41 cellular contexts compared by ENCODE assay signal in the genomic region with DNA sequence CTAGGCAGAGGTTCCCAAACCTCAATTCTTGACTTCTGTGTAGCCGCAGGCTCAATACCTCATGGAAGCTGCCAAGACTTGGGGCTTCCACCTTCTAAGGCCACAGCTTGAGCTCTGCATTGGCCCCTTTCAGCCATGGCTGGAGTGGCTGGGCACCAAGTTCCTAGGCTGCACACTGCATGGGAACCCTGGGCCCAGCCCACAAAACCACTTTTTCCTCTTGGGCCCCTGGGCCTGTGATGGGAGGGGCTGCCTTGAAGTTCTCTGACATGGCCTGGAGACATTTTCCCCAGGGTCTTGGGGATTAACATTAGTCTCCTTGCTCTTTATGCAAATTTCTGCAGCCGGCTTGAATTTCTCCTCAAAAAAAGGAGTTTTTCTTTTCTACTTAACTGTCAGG. TPM values are rescaled to one million over a fixed set of nuclear protein-coding genes. Genes with fewer than 3 reads are reported as not detected.
"Had no signal": no experiment of that assay in that cellular context is flagged by ENCODE, and none has a peak within 500 bp of the region (broad histone marks: within the 10 kb centered on the region; RNA-seq: fewer than 3 reads in every experiment).

No MANE protein-coding gene starts in this region.

- H3K36me3 ChIP-seq: adrenal gland, ascending aorta, brain microvascular endothelial cell, breast epithelium, cardiac muscle cell had no signal

- H3K4me1 Mint-ChIP-seq: brain; central memory CD8-positive, alpha-beta T cell had no signal

- DNase-seq: activated effector memory CD4-positive, alpha-beta T cell treated with anti-CD3 and anti-CD28 coated beads, Interleukin-2, amount 50 U/mL, for 16 hours; activated effector memory CD4-positive, alpha-beta T cell treated with Interleukin-2 at 50 U/mL for 16 hours; activated gamma-delta T cell; activated gamma-delta T cell treated with Interleukin-2 at 50 U/mL for 16 hours; activated naive CD4-positive, alpha-beta T cell; activated naive CD4-positive, alpha-beta T cell treated with anti-CD3 and anti-CD28 coated beads for 36 hours; activated naive CD4-positive, alpha-beta T cell treated with anti-CD3 and anti-CD28 coated beads, Interleukin-2, amount 10 ng/mL, durations not matched to agents 7 days and 5 days; activated naive CD4-positive, alpha-beta T cell treated with anti-CD3 and anti-CD28 coated beads, Interleukin-2, amount 50 U/mL, for 16 hours; activated naive CD4-positive, alpha-beta T cell treated with Interleukin-2 at 50 U/mL for 16 hours; activated naive CD8-positive, alpha-beta T cell treated with anti-CD3 and anti-CD28 coated beads for 36 hours; activated naive CD8-positive, alpha-beta T cell treated with anti-CD3 and anti-CD28 coated beads, Interleukin-2, amount 10 ng/mL, durations not matched to agents 7 days and 5 days; activated naive CD8-positive, alpha-beta T cell treated with anti-CD3 and anti-CD28 coated beads, Interleukin-2, amount 50 U/mL, for 24 hours; activated T-cell treated with anti-CD3 and anti-CD28 coated beads, Interleukin-2, amount 50 U/mL, for 24 hours; activated T-cell treated with anti-CD3 and anti-CD28 coated beads, Interleukin-2, amount 50 U/mL, for 4 hours; activated T-cell treated with anti-CD3 and anti-CD28 coated beads, Interleukin-2, amount 50 U/mL, for 48 hours; activated T-cell treated with anti-CD3 and anti-CD28 coated beads, Interleukin-2, amount 50 U/mL, for 72 hours; adrenal gland; amniotic stem cell; amygdala; anterior cingulate cortex; aorta; body of pancreas; brain microvascular endothelial cell; caudate nucleus; central memory CD4-positive, alpha-beta T cell; cerebellar nuclear complex had no signal

- H3K4me3 ChIP-seq: adrenal gland, ascending aorta, body of pancreas, breast epithelium, cardiac muscle cell had no signal

- H3K27ac ChIP-seq: adrenal gland, ascending aorta, body of pancreas, brain microvascular endothelial cell, breast epithelium, cardiac muscle cell had no signal

- H3K9me3 Mint-ChIP-seq: activated naive CD4-positive, alpha-beta T cell treated with anti-CD3 and anti-CD28 coated beads for 36 hours; activated naive CD4-positive, alpha-beta T cell treated with anti-CD3 and anti-CD28 coated beads, Interleukin-2, amount 10 ng/mL, durations not matched to agents 7 days and 5 days; activated naive CD4-positive, alpha-beta T cell treated with anti-CD3 and anti-CD28 coated beads, Interleukin-2, amount 50 U/mL, for 24 hours; activated naive CD8-positive, alpha-beta T cell treated with anti-CD3 and anti-CD28 coated beads, Interleukin-2, amount 50 U/mL, for 24 hours; activated T-cell treated with anti-CD3 and anti-CD28 coated beads, Interleukin-2, amount 50 U/mL, for 24 hours; activated T-cell treated with anti-CD3 and anti-CD28 coated beads, Interleukin-2, amount 50 U/mL, for 4 hours; activated T-cell treated with anti-CD3 and anti-CD28 coated beads, Interleukin-2, amount 50 U/mL, for 72 hours; activated T-helper 1 cell treated with anti-CD3 and anti-CD28 coated beads, Interleukin-12 subunit alpha, Interleukin-12 subunit beta, Interleukin-2, Interleukin-4 antibody, amounts not matched to agents 30 ng/mL and 10 ng/mL and 1 ng/mL, durations not matched to agents 14 hours and 24 hours and 36 hours; activated T-helper 17 cell treated with anti-CD3 and anti-CD28 coated beads, Interleukin-2, amount 50 U/mL, for 72 hours; activated T-helper 2 cell treated with anti-CD3 and anti-CD28 coated beads, Interferon-gamma antibody, Interleukin-2, Interleukin-4, amounts not matched to agents 10 μg/mL and 5 μg/mL and 100 μg/mL, durations not matched to agents 14 hours and 24 hours and 36 hours; central memory CD8-positive, alpha-beta T cell had no signal

- H3K4me3 Mint-ChIP-seq: activated naive CD4-positive, alpha-beta T cell treated with anti-CD3 and anti-CD28 coated beads for 36 hours; activated naive CD4-positive, alpha-beta T cell treated with anti-CD3 and anti-CD28 coated beads, Interleukin-2, amount 10 ng/mL, durations not matched to agents 7 days and 5 days; activated naive CD4-positive, alpha-beta T cell treated with anti-CD3 and anti-CD28 coated beads, Interleukin-2, amount 50 U/mL, for 24 hours; activated naive CD8-positive, alpha-beta T cell; activated naive CD8-positive, alpha-beta T cell treated with anti-CD3 and anti-CD28 coated beads for 36 hours; activated naive CD8-positive, alpha-beta T cell treated with anti-CD3 and anti-CD28 coated beads, Interleukin-2, amount 10 ng/mL, durations not matched to agents 7 days and 5 days; activated naive CD8-positive, alpha-beta T cell treated with anti-CD3 and anti-CD28 coated beads, Interleukin-2, amount 50 U/mL, for 24 hours; activated T-cell treated with anti-CD3 and anti-CD28 coated beads, Interleukin-2, amount 50 U/mL, for 24 hours; activated T-cell treated with anti-CD3 and anti-CD28 coated beads, Interleukin-2, amount 50 U/mL, for 4 hours; activated T-cell treated with anti-CD3 and anti-CD28 coated beads, Interleukin-2, amount 50 U/mL, for 72 hours; activated T-helper 1 cell treated with anti-CD3 and anti-CD28 coated beads, Interleukin-12 subunit alpha, Interleukin-12 subunit beta, Interleukin-2, Interleukin-4 antibody, amounts not matched to agents 30 ng/mL and 10 ng/mL and 1 ng/mL, durations not matched to agents 14 hours and 24 hours and 36 hours; activated T-helper 17 cell treated with anti-CD3 and anti-CD28 coated beads, Interleukin-2, amount 50 U/mL, for 72 hours; brain; central memory CD8-positive, alpha-beta T cell had no signal

- H3K27me3 Mint-ChIP-seq: activated naive CD4-positive, alpha-beta T cell treated with anti-CD3 and anti-CD28 coated beads, Interleukin-2, amount 50 U/mL, for 24 hours; activated naive CD8-positive, alpha-beta T cell; activated naive CD8-positive, alpha-beta T cell treated with anti-CD3 and anti-CD28 coated beads, Interleukin-2, amount 10 ng/mL, durations not matched to agents 7 days and 5 days; activated T-helper 17 cell treated with anti-CD3 and anti-CD28 coated beads, Interleukin-2, amount 50 U/mL, for 72 hours; central memory CD8-positive, alpha-beta T cell had no signal

- H3K9me3 ChIP-seq: adrenal gland, ascending aorta, body of pancreas, breast epithelium had no signal

- H3K36me3 Mint-ChIP-seq: activated naive CD4-positive, alpha-beta T cell treated with anti-CD3 and anti-CD28 coated beads, Interleukin-2, amount 10 ng/mL, durations not matched to agents 7 days and 5 days; activated naive CD4-positive, alpha-beta T cell treated with anti-CD3 and anti-CD28 coated beads, Interleukin-2, amount 50 U/mL, for 24 hours; activated naive CD4-positive, alpha-beta T cell treated with anti-CD3 and anti-CD28 coated beads, Interleukin-2, amount 50 U/mL, for 72 hours; activated naive CD8-positive, alpha-beta T cell; activated naive CD8-positive, alpha-beta T cell treated with anti-CD3 and anti-CD28 coated beads, Interleukin-2, amount 10 ng/mL, durations not matched to agents 7 days and 5 days; brain had no signal

- H3K27ac Mint-ChIP-seq: activated naive CD4-positive, alpha-beta T cell treated with anti-CD3 and anti-CD28 coated beads for 36 hours; activated naive CD4-positive, alpha-beta T cell treated with anti-CD3 and anti-CD28 coated beads, Interleukin-2, amount 10 ng/mL, durations not matched to agents 7 days and 5 days; activated naive CD4-positive, alpha-beta T cell treated with anti-CD3 and anti-CD28 coated beads, Interleukin-2, amount 50 U/mL, for 24 hours; activated naive CD4-positive, alpha-beta T cell treated with anti-CD3 and anti-CD28 coated beads, Interleukin-2, amount 50 U/mL, for 72 hours; activated naive CD8-positive, alpha-beta T cell; activated naive CD8-positive, alpha-beta T cell treated with anti-CD3 and anti-CD28 coated beads for 36 hours; activated naive CD8-positive, alpha-beta T cell treated with anti-CD3 and anti-CD28 coated beads, Interleukin-2, amount 10 ng/mL, durations not matched to agents 7 days and 5 days; activated naive CD8-positive, alpha-beta T cell treated with anti-CD3 and anti-CD28 coated beads, Interleukin-2, amount 50 U/mL, for 24 hours; activated T-cell treated with anti-CD3 and anti-CD28 coated beads, Interleukin-2, amount 50 U/mL, for 24 hours; activated T-cell treated with anti-CD3 and anti-CD28 coated beads, Interleukin-2, amount 50 U/mL, for 72 hours; activated T-helper 1 cell treated with anti-CD3 and anti-CD28 coated beads, Interleukin-12 subunit alpha, Interleukin-12 subunit beta, Interleukin-2, Interleukin-4 antibody, amounts not matched to agents 30 ng/mL and 10 ng/mL and 1 ng/mL, durations not matched to agents 14 hours and 24 hours and 36 hours; activated T-helper 17 cell treated with anti-CD3 and anti-CD28 coated beads, Interleukin-2, amount 50 U/mL, for 72 hours; activated T-helper 2 cell treated with anti-CD3 and anti-CD28 coated beads, Interferon-gamma antibody, Interleukin-2, Interleukin-4, amounts not matched to agents 10 μg/mL and 5 μg/mL and 100 μg/mL, durations not matched to agents 14 hours and 24 hours and 36 hours; brain had no signal

- H3K4me1 ChIP-seq: adrenal gland, ascending aorta, body of pancreas, breast epithelium had no signal

- H3K27me3 ChIP-seq: adrenal gland, ascending aorta, body of pancreas, brain microvascular endothelial cell, cardiac muscle cell had no signal

RNA-seq across cellular contexts. Expression of a gene that starts 35.0 kb away (rescaled TPM):
- total RNA-seq: ascending aorta, astrocyte, breast epithelium, bronchial epithelial cell, cardiac muscle cell, cerebellum, chondrocyte had no signal
- polyA plus RNA-seq: cardiac muscle cell had no signal
